Comparison of ENCODE assay signal across 18 cellular contexts in genomic region chr15:56017920-56018319, GRCh38. TPM values are rescaled to one million over a fixed set of nuclear protein-coding genes. Genes with fewer than 3 reads are reported as not detected.
DNase-seq lines count a peak whose midpoint lies in the region; FAIRE-seq and TF ChIP-seq lines count a peak whose summit lies in the region.
"Had no signal": no experiment of that assay in that cellular context is flagged by ENCODE, and none has a peak within 500 bp of the region (broad histone marks: within the 10 kb centered on the region; RNA-seq: fewer than 3 reads in every experiment).

No MANE protein-coding gene starts in this region.

- POLR2A ChIA-PET in BJ (lab: Charles Lee): no interaction called here
- POLR2A ChIA-PET in H1 (lab: Charles Lee; ENCODE audit: partially characterized antibody): interaction anchor here (0.7 kb wide), 1 partner anchor 26 kb away, joined by 3 read pairs; no protein-coding TSS in a partner anchor

- FAIRE-seq in H1 (lab: Jason Lieb, UNC) (no peak), keratinocyte (lab: Jason Lieb, UNC) (peak; percentile 48)
- FAIRE-seq: RCC 7860 had no signal

- no peaks in the 10 kb centered on the region for H3K36me3 ChIP-seq in BJ (ENCODE audit: control insufficient read depth, insufficient read depth, low read length)
- no peaks in the 10 kb centered on the region for H3K36me3 ChIP-seq in H1 (ENCODE audit: control insufficient read depth in 2 of 4, insufficient read depth in 4 of 4, low read length in 3 of 4)
- no peaks in the 10 kb centered on the region for H3K36me3 ChIP-seq in keratinocyte (ENCODE audit: control insufficient read depth in 2 of 2, extremely low read depth in 1 of 2, insufficient read depth in 2 of 2, low read length in 2 of 2)
- no peaks in the 10 kb centered on the region for H3K36me3 ChIP-seq in prostate gland
- H3K36me3 ChIP-seq: thoracic aorta had no signal

- TF ChIP-seq CTCF in BJ (IDR thresholded peaks at IDR 0.05; ENCODE audit: insufficient read depth, low read depth, low read length) (peak; percentile 16; the same call in 1 of the 2 replicates), H1 (IDR thresholded peaks at IDR 0.05; ENCODE audit: control extremely low read depth in 1 of 3, insufficient read depth in 1 of 3, low read depth in 1 of 3, low read length in 3 of 3) (peak in 2 of 3 experiments; percentile 11 to 49; a peak in 2 of 4 replicates), keratinocyte (optimal IDR thresholded peaks at IDR 0.05 in 1 of 3, IDR thresholded peaks at IDR 0.05 in 1 of 3, conservative IDR thresholded peaks at IDR 0.05 in 1 of 3; ENCODE audit: extremely low read depth in 1 of 3, insufficient read depth in 2 of 3, low read length in 3 of 3) (peak; percentile 10 to 35 (median 32)), prostate gland (IDR thresholded peaks at IDR 0.05) (no peak)

- intact Hi-C loops in prostate gland (cut with DNase I): no loop called here

- no peaks in the 10 kb centered on the region for H3K79me2 ChIP-seq in H1 (ENCODE audit: control insufficient read depth in 1 of 2, insufficient read depth in 2 of 2, low read length in 2 of 2)
- H3K79me2 ChIP-seq in keratinocyte (ENCODE audit: control insufficient read depth, insufficient read depth, low read length): no peaks in the 10 kb centered on the region

- H3K23me2 ChIP-seq in H1 (ENCODE audit: low read depth, low read length): no peaks in the 10 kb centered on the region

- no peak for TF ChIP-seq EP300 in H1 (IDR thresholded peaks at IDR 0.05; ENCODE audit: borderline replicate concordance in 1 of 2, low read depth in 2 of 2, low read length in 2 of 2)

- no peaks in the 10 kb centered on the region for H3K79me1 ChIP-seq in H1 (ENCODE audit: low read depth, low read length)

- CTCF ChIA-PET in BJ (lab: Yijun Ruan, JAX): interaction anchor here (1.0 to 1.8 kb wide), 5 partner anchors 10 to 25 kb away, joined by 3 to 12 read pairs (median 4); no protein-coding TSS in a partner anchor
- CTCF ChIA-PET in H1 (lab: Charles Lee; ENCODE audit: partially characterized antibody): interaction anchor here (0.6 to 2.1 kb wide), 15 partner anchors 9 to 1571 kb away, joined by 3 to 6 read pairs (median 3); partner anchors contain the start of gene NEDD4

- H3K27ac ChIP-seq in H1 (ENCODE audit: low read depth, low read length): no peak overlapping the region
- no peak overlapping the region for H3K27ac ChIP-seq in keratinocyte (ENCODE audit: control insufficient read depth, insufficient read depth, low read length)
- H3K27ac ChIP-seq in prostate gland: no peak overlapping the region
- H3K27ac ChIP-seq: HL-60, thoracic aorta had no signal

- H4K91ac ChIP-seq in H1 (replicated peaks; ENCODE audit: insufficient read length, low read length): no peak overlapping the region

- H2AFZ ChIP-seq in H1 (ENCODE audit: low read length) (no peak overlapping the region), keratinocyte (ENCODE audit: control insufficient read depth, low read length) (peak overlapping the region; percentile 38)

- no peak overlapping the region for H2AK5ac ChIP-seq in H1 (ENCODE audit: low read depth, low read length)

- H3K27me3 ChIP-seq in BJ (ENCODE audit: control insufficient read depth, insufficient read depth, low read length) (no peaks in the 10 kb centered on the region), H1 (replicated peaks in 1 of 4; ENCODE audit: control insufficient read depth in 3 of 4, extremely low read depth in 1 of 4, insufficient read depth in 3 of 4, low read length in 3 of 4) (no peaks in the 10 kb centered on the region), keratinocyte (ENCODE audit: control insufficient read depth, extremely low read depth, insufficient read depth, low read length) (no peaks in the 10 kb centered on the region), prostate gland (replicated peaks; ENCODE audit: insufficient read depth) (no peaks in the 10 kb centered on the region)

- WGBS in H1 (ENCODE audit: extremely low coverage in 1 of 2, insufficient coverage in 1 of 2, insufficient read length in 1 of 2, insufficient replicate concordance in 2 of 2, low coverage in 1 of 2, low lambda C conversion rate in 2 of 2, missing lambda C conversion rate in 1 of 2), 2 experiments: 87% methylated on average over 1 of the region's 1 CpG; no CpG with 5 or more reads in 1 of the 2 experiments
- 29% methylated on average over 1 of the region's 1 CpG for WGBS in prostate gland

- H3K9ac ChIP-seq in H1 (replicated peaks in 1 of 4; ENCODE audit: extremely low read depth in 1 of 4, low read depth in 3 of 4, low read length in 3 of 4) (no peak overlapping the region), keratinocyte (ENCODE audit: control insufficient read depth, extremely low read depth, insufficient read depth, low read length) (no peak overlapping the region)

- H3K4ac ChIP-seq in H1 (replicated peaks; ENCODE audit: insufficient read length, low read depth, low read length): no peak overlapping the region

- H4K20me1 ChIP-seq in H1 (replicated peaks in 1 of 2; ENCODE audit: control insufficient read depth in 1 of 2, insufficient read depth in 2 of 2, low read length in 2 of 2) (no peaks in the 10 kb centered on the region), keratinocyte (ENCODE audit: control insufficient read depth, extremely low read depth, insufficient read depth, low read length) (no peaks in the 10 kb centered on the region)

- H3K4me3 ChIP-seq in BJ (ENCODE audit: low read depth, low read length) (no peak overlapping the region), H1 (ENCODE audit: extremely low read depth in 1 of 4, insufficient read depth in 2 of 4, low read depth in 3 of 4, low read length in 4 of 4) (no peak overlapping the region), keratinocyte (ENCODE audit: control insufficient read depth in 2 of 3, extremely low read depth in 1 of 3, insufficient read depth in 2 of 3, low read depth in 1 of 3, low read length in 3 of 3) (no peak overlapping the region), prostate gland (no peak overlapping the region)
- H3K4me3 ChIP-seq: thoracic aorta had no signal

- peaks cover 3 to 9% of the 10 kb centered on the region in 2 experiments; a peak in 3 of 4 replicates for H3K9me3 ChIP-seq in H1 (ENCODE audit: insufficient read depth in 2 of 2, low read depth in 1 of 2, low read length in 1 of 2)
- H3K9me3 ChIP-seq in keratinocyte (ENCODE audit: control insufficient read depth, low read depth, low read length): peaks cover 2% of the 10 kb centered on the region
- H3K9me3 ChIP-seq in prostate gland: no peaks in the 10 kb centered on the region
- H3K9me3 ChIP-seq: thoracic aorta had no signal

- no peak overlapping the region for H3K18ac ChIP-seq in H1 (ENCODE audit: extremely low read depth, low read length)

- H3K14ac ChIP-seq in H1 (ENCODE audit: insufficient read length): no peak overlapping the region

- TF ChIP-seq POLR2A in H1 (IDR thresholded peaks at IDR 0.05; ENCODE audit: control extremely low read depth in 1 of 2, low read depth in 2 of 2, low read length in 2 of 2) (no peak), prostate gland (IDR thresholded peaks at IDR 0.05) (no peak)

- H2BK5ac ChIP-seq in H1 (ENCODE audit: low read depth, low read length): no peak overlapping the region

- H4K5ac ChIP-seq in H1 (ENCODE audit: insufficient read length, low read depth, low read length): no peak overlapping the region

- H3K4me2 ChIP-seq in H1 (ENCODE audit: insufficient read depth in 1 of 2, low read depth in 2 of 2, low read length in 2 of 2): no peak overlapping the region
- peak overlapping the region; percentile 7 for H3K4me2 ChIP-seq in keratinocyte (ENCODE audit: control insufficient read depth, extremely low read depth, insufficient read depth, low read depth, low read length)

- no peak overlapping the region for H4K8ac ChIP-seq in H1 (ENCODE audit: extremely low read depth, insufficient read depth, low read length)

- DNase-seq in BJ (ENCODE audit: low read depth) (no peak), NCI-H69 (lab: John Stamatoyannopoulos, UW) (peak; percentile 28), H1 (ENCODE audit: low read depth in 1 of 2, low spot score in 2 of 2) (no peak), keratinocyte (ENCODE audit: low read depth, low spot score) (no peak), NCI-H526 (lab: John Stamatoyannopoulos, UW) (no peak), prostate gland (ENCODE audit: low spot score) (no peak), kidney glomerular epithelial cell (lab: John Stamatoyannopoulos, UW) (no peak)
- no peak for DNase-seq in stimulated activated CD4-positive, alpha-beta T cell treated with anti-CD3 and anti-CD28 coated beads, Interleukin-4, amount 100 ng/mL, for 24 hours
- DNase-seq: activated CD8-positive, alpha-beta T cell treated with anti-CD3 and anti-CD28 coated beads for 36 hours; activated naive CD8-positive, alpha-beta T cell treated with anti-CD3 and anti-CD28 coated beads for 36 hours; activated T-cell treated with anti-CD3 and anti-CD28 coated beads, Interleukin-2, amount 50 U/mL, for 48 hours; effector memory CD4-positive, alpha-beta T cell; KBM-7; NCI-H1092 treated with DMSO at 0.1 percent for 48 hours; NCI-H2081 treated with DMSO at 0.1 percent for 48 hours had no signal

- H3K9me1 ChIP-seq in keratinocyte (ENCODE audit: control insufficient read depth, extremely low read depth, insufficient read depth, low read length): no peaks in the 10 kb centered on the region

- H2BK12ac ChIP-seq in H1 (ENCODE audit: low read depth, low read length): no peak overlapping the region

- H3K23ac ChIP-seq in H1 (ENCODE audit: insufficient read length): no peak overlapping the region

- no peak overlapping the region for H2BK20ac ChIP-seq in H1 (ENCODE audit: low read length)

- no peak overlapping the region for H2BK120ac ChIP-seq in H1 (replicated peaks; ENCODE audit: low read depth, low read length)

- H2BK15ac ChIP-seq in H1 (ENCODE audit: low read length): no peak overlapping the region

- no peak overlapping the region for H3K56ac ChIP-seq in H1 (replicated peaks; ENCODE audit: insufficient read length, low read depth, low read length)

- dilution Hi-C loops in keratinocyte (cut with MboI; ENCODE audit: extremely low pct_ligation_motif_present, low sequenced_read_pairs): no loop called here

- H3K4me1 ChIP-seq in H1 (replicated peaks in 1 of 4; ENCODE audit: control insufficient read depth in 3 of 4, insufficient read depth in 4 of 4, low read length in 3 of 4): no peaks in the 10 kb centered on the region
- peaks cover 24% of the 10 kb centered on the region for H3K4me1 ChIP-seq in keratinocyte (ENCODE audit: control insufficient read depth, extremely low read depth, insufficient read depth, low read length)
- no peaks in the 10 kb centered on the region for H3K4me1 ChIP-seq in prostate gland (replicated peaks)

- no peak; a peak in 1 of 4 replicates for TF ChIP-seq RAD21 in H1 (IDR thresholded peaks at IDR 0.05 in 1 of 2, conservative IDR thresholded peaks at IDR 0.05 in 1 of 2; ENCODE audit: low read depth in 2 of 2, low read length in 2 of 2)

RNA-seq across cellular contexts. Expression of gene NEDD4, which starts 24.5 kb away (rescaled TPM):
- 13.3 and 24.0 TPM in 2 replicates for polyA plus RNA-seq in BJ (2011; rRNA removed)
- polyA minus RNA-seq in BJ (2011; rRNA and poly(A)+ RNA removed): 15.8 and 18.6 TPM in 2 replicates
- 3.9 and 5.2 TPM in 2 replicates for total RNA-seq in H1 (2021; fragmentation: NEBNext Ultra II Directional; extraction: Animal tissue kit (Norgen Biotek cat#: 25700))
- polyA plus RNA-seq in H1 (2011; rRNA removed): 0.85 and 0.95 TPM in 2 replicates
- 1.7 TPM for polyA plus RNA-seq in H1 (2011; cell fraction: cytosol; rRNA removed)
- polyA plus RNA-seq in H1 (2011; cell fraction: nucleus; rRNA removed): 1.4 TPM
- 1.2 to 1.8 TPM (median 1.4 TPM) in 4 replicates for polyA plus RNA-seq in H1 (2012, experiment 1 of 2)
- polyA plus RNA-seq in H1 (2012, experiment 2 of 2): 0.07 TPM
- 4.4 TPM for polyA plus RNA-seq in H1 (2013, experiment 1 of 2)
- 3.9 TPM for polyA plus RNA-seq in H1 (2013, experiment 2 of 2)
- 2.8 and 4.0 TPM in 2 replicates for polyA minus RNA-seq in H1 (2011; rRNA and poly(A)+ RNA removed)
- polyA minus RNA-seq in H1 (2011; cell fraction: cytosol; rRNA and poly(A)+ RNA removed): 1.7 TPM
- 5.5 TPM for polyA minus RNA-seq in H1 (2011; cell fraction: nucleus; rRNA and poly(A)+ RNA removed)
- 15.5 to 24.3 TPM (median 19.0 TPM) in 3 replicates for polyA plus RNA-seq in keratinocyte
- 41.7 TPM for polyA plus RNA-seq in keratinocyte (2011; ENCODE audit: low read depth)
- polyA plus RNA-seq in keratinocyte (2011; cell fraction: cytosol; rRNA removed): 8.5 and 18.3 TPM in 2 replicates
- polyA plus RNA-seq in keratinocyte (2011; cell fraction: nucleus; rRNA removed): 19.4 and 25.3 TPM in 2 replicates
- 11.2 and 14.0 TPM in 2 replicates for polyA plus RNA-seq in keratinocyte (2012; ENCODE audit: low replicate concordance)
- 6.6 to 33.4 TPM (median 20.7 TPM) in 3 replicates for polyA minus RNA-seq in keratinocyte
- 16.1 TPM for polyA minus RNA-seq in keratinocyte (2011; cell fraction: cytosol; rRNA and poly(A)+ RNA removed)
- 22.9 and 41.5 TPM in 2 replicates for polyA minus RNA-seq in keratinocyte (2011; cell fraction: nucleus; rRNA and poly(A)+ RNA removed)
- 10 to 100 TPM in 1 of 2 donors, 1 to 10 TPM in 1; 9.5 to 14.8 TPM for total RNA-seq in prostate gland

Comparison
In these comparisons a context has a peak if more than half of its experiments do, and no peak if none do; other contexts are left out.
1. CTCF ChIP-seq: peak in BJ (single experiment), H1 (2 of 3) and keratinocyte (3 of 3); none in prostate gland (0 of 4).